Comparison of ENCODE assay signal across 7 cellular contexts in genomic region chr15:68431792-68432401, GRCh38. TPM values are rescaled to one million over a fixed set of nuclear protein-coding genes. Genes with fewer than 3 reads are reported as not detected.
DNase-seq lines count a peak whose midpoint lies in the region; ATAC-seq, FAIRE-seq and TF ChIP-seq lines count a peak whose summit lies in the region.

ITGA11 (minus strand) TSS chr15:68432163; CDS start chr15:68432066, 97 bp downstream.

- peak; percentile 47 for ATAC-seq in GM19397 (IDR thresholded peaks at IDR 0.05; ENCODE audit: unreplicated experiment)
- ATAC-seq in left colon: peak; percentile 92
- no peak for ATAC-seq in HG02938 (IDR thresholded peaks at IDR 0.05; ENCODE audit: unreplicated experiment)

- intact Hi-C loops in left colon (cut with DNase I, micrococcal nuclease): no loop called here
- intact Hi-C loops in thyroid gland (cut with DNase I): no loop called here

- DNase-seq in NCI-H2171 treated with DMSO at 0.1 percent for 48 hours (lab: John Stamatoyannopoulos, UW) (peak; percentile 3), bronchial epithelial cell (ENCODE audit: low read depth) (peak; percentile 39), left colon (peak; percentile 47 to 68), thyroid gland (peak; percentile 68 to 73), NCI-H1694 treated with DMSO at 0.1 percent for 48 hours (lab: John Stamatoyannopoulos, UW) (no peak)

- H3K4me3 ChIP-seq in bronchial epithelial cell (ENCODE audit: low read depth, low read length): peak within 1 kb of the TSS; percentile 6
- peak within 1 kb of the TSS in 2 of 3 donors; percentile 19 to 37 for H3K4me3 ChIP-seq in thyroid gland (replicated peaks in 1 of 3)

- no peaks in the 10 kb centered on the region for H3K9me3 ChIP-seq in thyroid gland

- peak in 1 of 2 donors; percentile 7 for TF ChIP-seq POLR2A in thyroid gland (IDR thresholded peaks at IDR 0.05)

- no peak for FAIRE-seq in bronchial epithelial cell (lab: Jason Lieb, UNC)

- TF ChIP-seq CTCF in bronchial epithelial cell (IDR thresholded peaks at IDR 0.05; ENCODE audit: insufficient read depth, low read length, severe bottlenecking) (no peak), thyroid gland (IDR thresholded peaks at IDR 0.05) (no peak)

- H3K27me3 ChIP-seq in bronchial epithelial cell (ENCODE audit: control insufficient read depth, insufficient read depth, low read length) (peaks cover 25% of the 10 kb centered on the region), thyroid gland (no peaks in the 10 kb centered on the region)

- H3K36me3 ChIP-seq in bronchial epithelial cell (ENCODE audit: control insufficient read depth, insufficient read depth, low read length) (no peaks in the 10 kb centered on the region), thyroid gland (no peaks in the 10 kb centered on the region)

- 0 to 4% methylated on average over 18 to 22 of the region's 49 CpGs for WGBS in thyroid gland, 2 donors

- peak within 1 kb of the TSS in 1 of 3 donors; percentile 38 for H3K27ac ChIP-seq in thyroid gland

- peaks cover 11 to 17% of the 10 kb centered on the region in 2 donors for H3K4me1 ChIP-seq in thyroid gland

RNA-seq across cellular contexts. Expression of gene ITGA11, which starts in this region (rescaled TPM):
- total RNA-seq in bronchial epithelial cell (0.53 TPM in 1 of 2 replicates, not detected in the other), left colon (1 to 10 TPM; 1.4 to 2.4 TPM), thyroid gland (1 to 10 TPM; 3.0 to 6.1 (median 4.3) TPM)

Comparison
In these comparisons a context has a peak if more than half of its experiments do, and no peak if none do; other contexts are left out.
1. Peak in DNase-seq and H3K4me3 ChIP-seq in bronchial epithelial cell; RNA of the gene not detected or under 1 TPM.